In the genomic region with DNA sequence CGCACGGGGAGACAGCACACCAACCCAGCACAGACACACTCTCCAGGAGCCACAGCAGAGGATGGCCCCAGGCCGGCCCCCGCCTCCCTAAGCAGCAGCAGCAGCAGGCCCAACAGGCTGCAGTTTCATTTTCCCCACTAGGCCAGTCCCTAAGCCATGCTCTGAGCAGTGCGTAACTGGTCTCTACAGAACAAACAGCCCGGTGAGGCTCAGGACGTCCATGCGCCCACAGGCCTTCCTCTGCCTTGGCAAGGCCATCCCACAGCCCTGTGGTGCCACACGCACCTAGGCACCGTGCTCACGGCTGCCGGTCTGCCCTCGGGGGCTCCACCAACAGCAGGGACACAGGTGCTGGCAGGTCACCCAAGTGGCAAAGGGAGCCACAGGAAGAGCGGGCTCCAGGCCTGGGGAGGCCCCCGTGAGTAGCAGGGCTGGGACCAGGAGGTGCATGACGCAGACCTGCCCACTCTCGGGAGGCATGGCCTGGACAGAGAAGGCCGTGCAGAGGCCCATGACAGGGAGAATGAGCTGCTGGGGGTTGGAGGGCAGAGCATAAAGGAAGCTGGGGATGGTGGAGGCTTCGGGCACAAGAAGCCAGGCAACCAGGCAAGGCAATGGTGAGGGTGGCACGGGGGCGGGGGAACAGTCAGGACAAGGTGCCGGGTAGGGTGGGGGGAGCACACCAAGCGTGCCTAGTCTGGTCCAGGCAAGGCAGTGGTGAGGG, we compare ENCODE assay signal across 13 cellular contexts. TPM values are rescaled to one million over a fixed set of nuclear protein-coding genes. Genes with fewer than 3 reads are reported as not detected.
DNase-seq lines count a peak whose midpoint lies in the region; ATAC-seq and TF ChIP-seq lines count a peak whose summit lies in the region.
"Had no signal": no experiment of that assay in that cellular context is flagged by ENCODE, and none has a peak within 500 bp of the region (broad histone marks: within the 10 kb centered on the region; RNA-seq: fewer than 3 reads in every experiment).

No MANE protein-coding gene starts in this region.

- CTCF ChIA-PET in activated naive CD4-positive, alpha-beta T cell treated with anti-CD3 and anti-CD28 coated beads for 36 hours (lab: Charles Lee) = interaction anchor here (0.6 kb wide), 1 partner anchor 283 kb away, joined by 3 read pairs; no protein-coding TSS in a partner anchor

- H3K4me3 ChIP-seq in mucosa of rectum (ENCODE audit: low read length in 2 of 2) (no peak overlapping the region), tibial artery (peak overlapping the region; percentile 1 to 7)

- H3K36me3 ChIP-seq in mucosa of rectum (ENCODE audit: control insufficient read depth in 2 of 2, insufficient read depth in 2 of 2, low read length in 2 of 2) = no peaks in the 10 kb centered on the region
- H3K36me3 ChIP-seq in tibial artery = no peaks in the 10 kb centered on the region

- intact Hi-C loops in activated naive CD4-positive, alpha-beta T cell treated with anti-CD3 and anti-CD28 coated beads for 36 hours (cut with micrococcal nuclease) = no loop called here
- intact Hi-C loops in tibial artery (cut with DNase I; ENCODE audit: low total_unique reads) = loop anchor here (2.0 kb wide), 1 partner anchor 17 kb away; no protein-coding TSS in a partner anchor

- H3K9me3 ChIP-seq in mucosa of rectum (ENCODE audit: control insufficient read depth in 2 of 2, low read length in 2 of 2) = no peaks in the 10 kb centered on the region
- H3K9me3 ChIP-seq in tibial artery = no peaks in the 10 kb centered on the region
- H3K9me3 ChIP-seq: SK-N-SH had no signal

- H3K27ac ChIP-seq in mucosa of rectum (ENCODE audit: low read depth in 2 of 2, low read length in 2 of 2) (peak overlapping the region; percentile 34 to 48), tibial artery (peak overlapping the region; percentile 94 to 96)

- no peak for DNase-seq in activated naive CD4-positive, alpha-beta T cell treated with anti-CD3 and anti-CD28 coated beads, Interleukin-2, amount 50 U/mL, for 72 hours (ENCODE audit: low spot score in 2 of 2)
- DNase-seq in activated naive CD4-positive, alpha-beta T cell treated with anti-CD3 and anti-CD28 coated beads for 36 hours = no peak
- peak; percentile 86 for DNase-seq in chondrocyte (ENCODE audit: low spot score)
- DNase-seq in tibial artery = peak; percentile 21 to 74
- no peak for DNase-seq in OCI-M1 (lab: John Stamatoyannopoulos, UW)
- no peak for DNase-seq in stimulated activated CD4-positive, alpha-beta T cell treated with anti-CD3 and anti-CD28 coated beads, Interleukin-2, amount 100 ng/mL, for 24 hours
- DNase-seq: activated naive CD4-positive, alpha-beta T cell; MM.1S; nephron progenitor cell; SK-N-SH; stimulated activated naive CD8-positive, alpha-beta T cell treated with anti-CD3 and anti-CD28 coated beads, Interleukin-15, amount 100 ng/mL, for 72 hours had no signal

- no peaks in the 10 kb centered on the region for H3K36me3 Mint-ChIP-seq in activated naive CD4-positive, alpha-beta T cell treated with anti-CD3 and anti-CD28 coated beads, Interleukin-2, amount 50 U/mL, for 72 hours
- H3K36me3 Mint-ChIP-seq in activated naive CD4-positive, alpha-beta T cell treated with anti-CD3 and anti-CD28 coated beads for 36 hours (ENCODE audit: low read depth) = no peaks in the 10 kb centered on the region
- no peaks in the 10 kb centered on the region for H3K36me3 Mint-ChIP-seq in chondrocyte (ENCODE audit: low read depth)

- H3K9me3 Mint-ChIP-seq in activated naive CD4-positive, alpha-beta T cell treated with anti-CD3 and anti-CD28 coated beads, Interleukin-2, amount 50 U/mL, for 72 hours = no peaks in the 10 kb centered on the region
- H3K9me3 Mint-ChIP-seq in activated naive CD4-positive, alpha-beta T cell treated with anti-CD3 and anti-CD28 coated beads for 36 hours = no peaks in the 10 kb centered on the region
- no peaks in the 10 kb centered on the region for H3K9me3 Mint-ChIP-seq in chondrocyte (ENCODE audit: low read depth)
- H3K9me3 Mint-ChIP-seq: stimulated activated naive CD8-positive, alpha-beta T cell treated with anti-CD3 and anti-CD28 coated beads, Interleukin-15, amount 100 ng/mL, for 72 hours had no signal

- H3K27me3 Mint-ChIP-seq in activated naive CD4-positive, alpha-beta T cell treated with anti-CD3 and anti-CD28 coated beads for 36 hours (ENCODE audit: low read depth) = no peaks in the 10 kb centered on the region
- no peaks in the 10 kb centered on the region for H3K27me3 Mint-ChIP-seq in chondrocyte (ENCODE audit: low read depth)
- H3K27me3 Mint-ChIP-seq: stimulated activated naive CD8-positive, alpha-beta T cell treated with anti-CD3 and anti-CD28 coated beads, Interleukin-15, amount 100 ng/mL, for 72 hours had no signal

- H3K27me3 ChIP-seq in mucosa of rectum (ENCODE audit: control insufficient read depth in 2 of 2, insufficient read depth in 2 of 2, low read length in 2 of 2) (no peaks in the 10 kb centered on the region), tibial artery (no peaks in the 10 kb centered on the region)

- no peak overlapping the region for H3K4me3 Mint-ChIP-seq in activated naive CD4-positive, alpha-beta T cell treated with anti-CD3 and anti-CD28 coated beads for 36 hours
- H3K4me3 Mint-ChIP-seq in chondrocyte (ENCODE audit: unreplicated experiment) = no peak overlapping the region
- H3K4me3 Mint-ChIP-seq: nephron progenitor cell; stimulated activated naive CD8-positive, alpha-beta T cell treated with anti-CD3 and anti-CD28 coated beads, Interleukin-15, amount 100 ng/mL, for 72 hours had no signal

- H3K4me1 ChIP-seq in mucosa of rectum (ENCODE audit: control insufficient read depth in 2 of 2, insufficient read depth in 2 of 2, low read length in 2 of 2) (peaks cover 27 to 29% of the 10 kb centered on the region in 2 donors), tibial artery (peaks cover 0 to 69% (median 53%) of the 10 kb centered on the region in 4 donors)

- peaks cover 29% of the 10 kb centered on the region for H3K4me1 Mint-ChIP-seq in activated naive CD4-positive, alpha-beta T cell treated with anti-CD3 and anti-CD28 coated beads for 36 hours (ENCODE audit: low read depth)
- H3K4me1 Mint-ChIP-seq in chondrocyte (ENCODE audit: low read depth) = peaks cover 37% of the 10 kb centered on the region

- H3K9ac ChIP-seq in mucosa of rectum (ENCODE audit: low read depth in 1 of 2, low read length in 2 of 2) = no peak overlapping the region
- H3K9ac ChIP-seq: SK-N-SH had no signal

- peak overlapping the region; percentile 36 to 67 for H3K27ac Mint-ChIP-seq in activated naive CD4-positive, alpha-beta T cell treated with anti-CD3 and anti-CD28 coated beads, Interleukin-2, amount 50 U/mL, for 72 hours
- H3K27ac Mint-ChIP-seq in activated naive CD4-positive, alpha-beta T cell treated with anti-CD3 and anti-CD28 coated beads for 36 hours = no peak overlapping the region
- H3K27ac Mint-ChIP-seq in chondrocyte (ENCODE audit: unreplicated experiment) = no peak overlapping the region

- TF ChIP-seq CTCF in chondrocyte (IDR thresholded peaks at IDR 0.05) (no peak), tibial artery (IDR thresholded peaks at IDR 0.05) (peak; percentile 30 to 32)

- peak in 1 of 2 donors; percentile 16 for ATAC-seq in activated naive CD4-positive, alpha-beta T cell treated with anti-CD3 and anti-CD28 coated beads, Interleukin-2, amount 50 U/mL, for 72 hours
- ATAC-seq in HG03442 (IDR thresholded peaks at IDR 0.05; ENCODE audit: unreplicated experiment) = no peak
- ATAC-seq: stimulated activated naive CD8-positive, alpha-beta T cell treated with anti-CD3 and anti-CD28 coated beads, Interleukin-15, amount 100 ng/mL, for 72 hours had no signal

RNA-seq across cellular contexts. Expression of gene MOB2, which starts 1.4 kb away (rescaled TPM):
- 10 to 100 TPM; 17.7 to 23.2 TPM for total RNA-seq in activated naive CD4-positive, alpha-beta T cell treated with anti-CD3 and anti-CD28 coated beads, Interleukin-2, amount 50 U/mL, for 72 hours
- total RNA-seq in activated naive CD4-positive, alpha-beta T cell treated with anti-CD3 and anti-CD28 coated beads for 36 hours = 10 to 100 TPM; 12.4 to 14.1 TPM
- total RNA-seq in chondrocyte = 24.9 to 28.0 TPM (median 26.9 TPM) in 3 replicates

Comparison
In these comparisons a context has a peak if more than half of its experiments do, and no peak if none do; other contexts are left out.
1. H3K27ac Mint-ChIP-seq: peak in activated naive CD4-positive, alpha-beta T cell treated with anti-CD3 and anti-CD28 coated beads, Interleukin-2, amount 50 U/mL, for 72 hours (2 of 2); none in activated naive CD4-positive, alpha-beta T cell treated with anti-CD3 and anti-CD28 coated beads for 36 hours (single experiment) and chondrocyte (single experiment).
2. DNase-seq: peak in chondrocyte (single experiment) and tibial artery (2 of 2); none in activated naive CD4-positive, alpha-beta T cell treated with anti-CD3 and anti-CD28 coated beads, Interleukin-2, amount 50 U/mL, for 72 hours (0 of 2), activated naive CD4-positive, alpha-beta T cell treated with anti-CD3 and anti-CD28 coated beads for 36 hours (single experiment), OCI-M1 (single experiment) and stimulated activated CD4-positive, alpha-beta T cell treated with anti-CD3 and anti-CD28 coated beads, Interleukin-2, amount 100 ng/mL, for 24 hours (0 of 2).
3. H3K4me3 ChIP-seq: peak in tibial artery (2 of 2); none in mucosa of rectum (0 of 2).